17 cellular contexts compared by ENCODE assay signal in the genomic region with DNA sequence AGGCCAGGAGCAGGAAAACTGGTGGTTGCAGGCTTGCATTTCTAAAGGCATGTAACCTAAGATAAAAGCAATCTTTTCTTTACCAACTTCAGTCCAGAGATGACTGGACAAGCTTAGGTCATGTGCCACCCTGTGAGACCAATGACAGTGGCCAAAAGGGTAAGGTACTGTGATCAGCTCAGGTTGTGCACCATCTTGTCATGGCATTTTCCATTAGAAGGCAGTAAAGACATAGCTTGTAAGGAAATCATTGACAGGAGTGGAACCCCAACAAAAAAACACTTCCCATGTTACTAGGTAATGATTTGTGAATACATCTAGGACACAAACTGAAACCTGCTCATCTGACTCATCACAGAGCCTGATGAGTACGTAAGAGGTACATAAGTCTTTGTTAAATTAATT. TPM values are rescaled to one million over a fixed set of nuclear protein-coding genes. Genes with fewer than 3 reads are reported as not detected.
DNase-seq lines count a peak whose midpoint lies in the region; ATAC-seq, FAIRE-seq and TF ChIP-seq lines count a peak whose summit lies in the region.
"Had no signal": no experiment of that assay in that cellular context is flagged by ENCODE, and none has a peak within 500 bp of the region (broad histone marks: within the 10 kb centered on the region; RNA-seq: fewer than 3 reads in every experiment).

No MANE protein-coding gene starts in this region.

- no peak overlapping the region for H3K9ac ChIP-seq in kidney (ENCODE audit: low read length in 2 of 2)

- H3K4me3 Mint-ChIP-seq in activated T-helper 2 cell treated with anti-CD3 and anti-CD28 coated beads, Interferon-gamma antibody, Interleukin-2, Interleukin-4, amounts not matched to agents 10 μg/mL and 5 μg/mL and 100 μg/mL, durations not matched to agents 14 hours and 24 hours and 36 hours (ENCODE audit: low read depth), result no peak overlapping the region
- H3K4me3 Mint-ChIP-seq: CD4-positive, CD25-positive, alpha-beta regulatory T cell had no signal

- FAIRE-seq in kidney (lab: Jason Lieb, UNC), result no peak

- peaks cover 4% of the 10 kb centered on the region for H3K36me3 Mint-ChIP-seq in activated T-helper 2 cell treated with anti-CD3 and anti-CD28 coated beads, Interferon-gamma antibody, Interleukin-2, Interleukin-4, amounts not matched to agents 10 μg/mL and 5 μg/mL and 100 μg/mL, durations not matched to agents 14 hours and 24 hours and 36 hours (ENCODE audit: low read depth)
- H3K36me3 Mint-ChIP-seq: CD4-positive, CD25-positive, alpha-beta regulatory T cell had no signal

- H3K9me3 ChIP-seq in kidney (ENCODE audit: control insufficient read depth in 1 of 2, low read length in 2 of 2), result no peaks in the 10 kb centered on the region
- H3K9me3 ChIP-seq: upper lobe of right lung had no signal

- peaks cover 88% of the 10 kb centered on the region for H3K27me3 Mint-ChIP-seq in activated T-helper 2 cell treated with anti-CD3 and anti-CD28 coated beads, Interferon-gamma antibody, Interleukin-2, Interleukin-4, amounts not matched to agents 10 μg/mL and 5 μg/mL and 100 μg/mL, durations not matched to agents 14 hours and 24 hours and 36 hours (ENCODE audit: low read depth)

- DNase-seq in kidney (no peak), SW 1271 (lab: John Stamatoyannopoulos, UW) (no peak), iPS-NIHi7 (ENCODE audit: extremely low spot score) (no peak)
- DNase-seq in activated T-helper 2 cell treated with anti-CD3 and anti-CD28 coated beads, Interferon-gamma antibody, Interleukin-2, Interleukin-4, amounts not matched to agents 10 μg/mL and 5 μg/mL and 100 μg/mL, durations not matched to agents 14 hours and 24 hours and 36 hours (ENCODE audit: low spot score), result no peak
- DNase-seq: activated CD4-positive, alpha-beta T cell treated with anti-CD3 and anti-CD28 coated beads for 1 hour; amygdala; erythroblast; KBM-7; NCI-H2171 treated with DMSO at 0.1 percent for 48 hours; stimulated activated CD4-positive, alpha-beta T cell treated with anti-CD3 and anti-CD28 coated beads, Interleukin-2, amount 100 ng/mL, for 48 hours; upper lobe of right lung had no signal

- H3K4me1 Mint-ChIP-seq in activated T-helper 2 cell treated with anti-CD3 and anti-CD28 coated beads, Interferon-gamma antibody, Interleukin-2, Interleukin-4, amounts not matched to agents 10 μg/mL and 5 μg/mL and 100 μg/mL, durations not matched to agents 14 hours and 24 hours and 36 hours (ENCODE audit: low read depth), result peaks cover 24% of the 10 kb centered on the region

- intact Hi-C loops in kidney (cut with DNase I), result no loop called here
- intact Hi-C loops in activated T-helper 2 cell treated with anti-CD3 and anti-CD28 coated beads, Interferon-gamma antibody, Interleukin-2, Interleukin-4, amounts not matched to agents 10 μg/mL and 5 μg/mL and 100 μg/mL, durations not matched to agents 14 hours and 24 hours and 36 hours (cut with micrococcal nuclease), result loop anchor here (10.0 kb wide), 1 partner anchor 125 kb away; no protein-coding TSS in a partner anchor

- no peak overlapping the region for H3K4me3 ChIP-seq in kidney (ENCODE audit: low read length in 2 of 2)
- H3K4me3 ChIP-seq: upper lobe of right lung had no signal

- H3K36me3 ChIP-seq in kidney (ENCODE audit: control insufficient read depth in 1 of 2, insufficient read depth in 2 of 2, low read length in 2 of 2), result no peaks in the 10 kb centered on the region
- H3K36me3 ChIP-seq: upper lobe of right lung had no signal

- no peak for TF ChIP-seq CTCF in kidney (IDR thresholded peaks at IDR 0.05; ENCODE audit: borderline replicate concordance, extremely low read depth, insufficient read depth)

- ATAC-seq in GM18502 (IDR thresholded peaks at IDR 0.05; ENCODE audit: poor library complexity, unreplicated experiment) (peak; percentile 62), GM19043 (IDR thresholded peaks at IDR 0.05; ENCODE audit: low read depth, unreplicated experiment) (peak; percentile 76), HG02798 (IDR thresholded peaks at IDR 0.05; ENCODE audit: poor library complexity, unreplicated experiment) (peak; percentile 72), HG03521 (IDR thresholded peaks at IDR 0.05; ENCODE audit: unreplicated experiment) (peak; percentile 74)
- ATAC-seq: Right ventricle myocardium inferior, upper lobe of right lung had no signal

- no peaks in the 10 kb centered on the region for H3K4me1 ChIP-seq in kidney (ENCODE audit: control insufficient read depth in 1 of 2, insufficient read depth in 1 of 2, low read depth in 1 of 2, low read length in 2 of 2)
- H3K4me1 ChIP-seq: upper lobe of right lung had no signal

- no peak overlapping the region for H3K27ac Mint-ChIP-seq in activated T-helper 2 cell treated with anti-CD3 and anti-CD28 coated beads, Interferon-gamma antibody, Interleukin-2, Interleukin-4, amounts not matched to agents 10 μg/mL and 5 μg/mL and 100 μg/mL, durations not matched to agents 14 hours and 24 hours and 36 hours
- H3K27ac Mint-ChIP-seq: CD4-positive, CD25-positive, alpha-beta regulatory T cell had no signal

- no peak overlapping the region for H3K27ac ChIP-seq in kidney (ENCODE audit: low read depth in 2 of 2, low read length in 2 of 2)
- H3K27ac ChIP-seq: upper lobe of right lung had no signal

- no peaks in the 10 kb centered on the region for H3K9me3 Mint-ChIP-seq in activated T-helper 2 cell treated with anti-CD3 and anti-CD28 coated beads, Interferon-gamma antibody, Interleukin-2, Interleukin-4, amounts not matched to agents 10 μg/mL and 5 μg/mL and 100 μg/mL, durations not matched to agents 14 hours and 24 hours and 36 hours

RNA-seq across cellular contexts. Expression of a gene that starts 35.2 kb away (rescaled TPM):
- 132 TPM for total RNA-seq in kidney
- polyA plus RNA-seq in kidney (ENCODE audit: insufficient read depth, low read depth, low replicate concordance), result 150 TPM
- 193 and 197 TPM in 2 replicates for total RNA-seq in activated T-helper 2 cell treated with anti-CD3 and anti-CD28 coated beads, Interferon-gamma antibody, Interleukin-2, Interleukin-4, amounts not matched to agents 10 μg/mL and 5 μg/mL and 100 μg/mL, durations not matched to agents 14 hours and 24 hours and 36 hours
